In the genomic region with DNA sequence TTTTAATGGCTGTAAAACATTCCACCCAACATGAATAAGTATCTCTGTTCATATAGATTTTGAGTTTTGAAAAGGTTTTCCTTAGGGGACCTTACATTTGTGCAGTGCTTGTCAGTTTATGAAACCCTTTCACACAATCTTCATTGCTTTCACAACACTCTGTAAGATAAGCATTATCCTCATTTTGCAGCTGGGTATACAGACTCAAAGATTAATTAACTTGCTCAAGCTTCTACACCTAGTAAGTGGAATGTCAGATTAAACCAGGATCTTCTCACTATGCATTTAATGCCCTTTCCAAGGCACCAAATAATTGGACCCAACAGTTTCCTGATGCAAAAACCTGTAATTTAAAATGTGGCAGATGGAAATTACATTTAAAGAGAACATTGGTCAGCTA, we compare ENCODE assay signal across 1 cellular context.
A peak's percentile ranks its signal among the peaks of the same experiment; 100 is the strongest.
TF ChIP-seq lines count a peak whose summit lies in the region.

No MANE protein-coding gene starts in this region.

TF ChIP-seq in K562, 482 proteins besides CTCF, POLR2A, EP300 and RAD21 (continued from another document and continues in another):
- TF ChIP-seq POLR2H (tag; IDR thresholded peaks at IDR 0.05; ENCODE audit: low read depth) (peak; percentile 44; the same call in 1 of the 2 replicates), SMARCA5 (IDR thresholded peaks at IDR 0.05) (peak; percentile 8; the same call in 1 of the 2 replicates), HNRNPH1 (optimal IDR thresholded peaks at IDR 0.05; ENCODE audit: low read depth, low read length) (no peak), HDAC1 (IDR thresholded peaks at IDR 0.05) (peak in 1 of 2 experiments; percentile 53; a peak in 2 of 4 replicates), FOXM1 (IDR thresholded peaks at IDR 0.05; ENCODE audit: low read depth) (peak; percentile 80), FOXM1 (CRISPR knock-in tag; IDR thresholded peaks at IDR 0.05; ENCODE audit: low read depth) (no peak), NFIX (CRISPR knock-in tag; IDR thresholded peaks at IDR 0.05; ENCODE audit: low read depth) (no peak), ZNF3 (CRISPR knock-in tag; IDR thresholded peaks at IDR 0.05) (no peak), NCOR1 (IDR thresholded peaks at IDR 0.05) (peak; percentile 81), SMARCC2 (IDR thresholded peaks at IDR 0.05; ENCODE audit: low read depth) (peak; percentile 75), GATAD2A (IDR thresholded peaks at IDR 0.05) (0 out of 2 replicates have a peak, but pooled peaks have one; percentile 20), MTA2 (IDR thresholded peaks at IDR 0.05; ENCODE audit: low read depth) (peak; percentile 78), KLF16 (IDR thresholded peaks at IDR 0.05) (peak; percentile 80), RBM14 (IDR thresholded peaks at IDR 0.05; ENCODE audit: borderline replicate concordance, insufficient read depth, low read depth, low read length) (no peak), GABPA (tag; conservative IDR thresholded peaks at IDR 0.05; ENCODE audit: low read depth) (0 out of 2 replicates have a peak, but pooled peaks have one; percentile 4), POU5F1 (IDR thresholded peaks at IDR 0.05; ENCODE audit: borderline replicate concordance, low read depth, low read length, partially characterized antibody) (no peak), ZBTB7A (IDR thresholded peaks at IDR 0.05; ENCODE audit: borderline replicate concordance, control insufficient read depth, low read depth, low read length) (no peak), SMAD3 (CRISPR knock-in tag; conservative IDR thresholded peaks at IDR 0.05) (no peak), SMAD4 (CRISPR knock-in tag; conservative IDR thresholded peaks at IDR 0.05) (0 out of 2 replicates have a peak, but pooled peaks have one; percentile 45), TARDBP (IDR thresholded peaks at IDR 0.05) (no peak), DPF2 (IDR thresholded peaks at IDR 0.05) (peak; percentile 92), GATAD2B (IDR thresholded peaks at IDR 0.05; ENCODE audit: borderline replicate concordance) (peak; percentile 37; the same call in 1 of the 2 replicates), LEF1 (IDR thresholded peaks at IDR 0.05) (peak; percentile 75; the same call in 1 of the 2 replicates), NFIC (IDR thresholded peaks at IDR 0.05) (peak; percentile 50), FOXA3 (CRISPR knock-in tag; conservative IDR thresholded peaks at IDR 0.05 in 1 of 2, IDR thresholded peaks at IDR 0.05 in 1 of 2) (peak in 1 of 2 experiments; percentile 86; a peak in 2 of 4 replicates), TEAD4 (IDR thresholded peaks at IDR 0.05; ENCODE audit: low read length) (peak; percentile 94), TEAD4 (CRISPR knock-in tag; IDR thresholded peaks at IDR 0.05; ENCODE audit: borderline replicate concordance) (no peak), MEIS2 (IDR thresholded peaks at IDR 0.05; ENCODE audit: partially characterized antibody) (peak; percentile 91), MXI1 (IDR thresholded peaks at IDR 0.05; ENCODE audit: low read depth, low read length) (no peak), CREM (IDR thresholded peaks at IDR 0.05; ENCODE audit: low read depth) (no peak), SMARCA4 (IDR thresholded peaks at IDR 0.05) (peak; percentile 91), TSC22D4 (tag; IDR thresholded peaks at IDR 0.05) (no peak), KDM4B (IDR thresholded peaks at IDR 0.05; ENCODE audit: borderline replicate concordance in 2 of 2, low read depth in 1 of 2) (no peak), NR1H2 (CRISPR knock-in tag; IDR thresholded peaks at IDR 0.05) (no peak), RCOR1 (IDR thresholded peaks at IDR 0.05; ENCODE audit: borderline replicate concordance in 1 of 2, low read depth in 2 of 2, low read length in 2 of 2) (peak in 1 of 2 experiments; percentile 97; a peak in 2 of 4 replicates), KDM1A (IDR thresholded peaks at IDR 0.05) (peak; percentile 80 to 87), POLR2AphosphoS5 (IDR thresholded peaks at IDR 0.05; ENCODE audit: control insufficient read depth, insufficient read depth, low read depth, low read length) (peak; percentile 60; the same call in 1 of the 2 replicates)
- TF ChIP-seq, protein P1, sequence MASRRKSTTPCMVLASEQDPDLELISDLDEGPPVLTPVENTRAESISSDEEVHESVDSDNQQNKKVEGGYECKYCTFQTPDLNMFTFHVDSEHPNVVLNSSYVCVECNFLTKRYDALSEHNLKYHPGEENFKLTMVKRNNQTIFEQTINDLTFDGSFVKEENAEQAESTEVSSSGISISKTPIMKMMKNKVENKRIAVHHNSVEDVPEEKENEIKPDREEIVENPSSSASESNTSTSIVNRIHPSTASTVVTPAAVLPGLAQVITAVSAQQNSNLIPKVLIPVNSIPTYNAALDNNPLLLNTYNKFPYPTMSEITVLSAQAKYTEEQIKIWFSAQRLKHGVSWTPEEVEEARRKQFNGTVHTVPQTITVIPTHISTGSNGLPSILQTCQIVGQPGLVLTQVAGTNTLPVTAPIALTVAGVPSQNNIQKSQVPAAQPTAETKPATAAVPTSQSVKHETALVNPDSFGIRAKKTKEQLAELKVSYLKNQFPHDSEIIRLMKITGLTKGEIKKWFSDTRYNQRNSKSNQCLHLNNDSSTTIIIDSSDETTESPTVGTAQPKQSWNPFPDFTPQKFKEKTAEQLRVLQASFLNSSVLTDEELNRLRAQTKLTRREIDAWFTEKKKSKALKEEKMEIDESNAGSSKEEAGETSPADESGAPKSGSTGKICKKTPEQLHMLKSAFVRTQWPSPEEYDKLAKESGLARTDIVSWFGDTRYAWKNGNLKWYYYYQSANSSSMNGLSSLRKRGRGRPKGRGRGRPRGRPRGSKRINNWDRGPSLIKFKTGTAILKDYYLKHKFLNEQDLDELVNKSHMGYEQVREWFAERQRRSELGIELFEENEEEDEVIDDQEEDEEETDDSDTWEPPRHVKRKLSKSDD (conservative IDR thresholded peaks at IDR 0.05; ENCODE audit: low read length): no peak
- TF ChIP-seq, protein P2, sequence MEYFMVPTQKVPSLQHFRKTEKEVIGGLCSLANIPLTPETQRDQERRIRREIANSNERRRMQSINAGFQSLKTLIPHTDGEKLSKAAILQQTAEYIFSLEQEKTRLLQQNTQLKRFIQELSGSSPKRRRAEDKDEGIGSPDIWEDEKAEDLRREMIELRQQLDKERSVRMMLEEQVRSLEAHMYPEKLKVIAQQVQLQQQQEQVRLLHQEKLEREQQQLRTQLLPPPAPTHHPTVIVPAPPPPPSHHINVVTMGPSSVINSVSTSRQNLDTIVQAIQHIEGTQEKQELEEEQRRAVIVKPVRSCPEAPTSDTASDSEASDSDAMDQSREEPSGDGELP (CRISPR knock-in tag; IDR thresholded peaks at IDR 0.05; ENCODE audit: borderline replicate concordance): no peak
- TF ChIP-seq, protein P3, sequence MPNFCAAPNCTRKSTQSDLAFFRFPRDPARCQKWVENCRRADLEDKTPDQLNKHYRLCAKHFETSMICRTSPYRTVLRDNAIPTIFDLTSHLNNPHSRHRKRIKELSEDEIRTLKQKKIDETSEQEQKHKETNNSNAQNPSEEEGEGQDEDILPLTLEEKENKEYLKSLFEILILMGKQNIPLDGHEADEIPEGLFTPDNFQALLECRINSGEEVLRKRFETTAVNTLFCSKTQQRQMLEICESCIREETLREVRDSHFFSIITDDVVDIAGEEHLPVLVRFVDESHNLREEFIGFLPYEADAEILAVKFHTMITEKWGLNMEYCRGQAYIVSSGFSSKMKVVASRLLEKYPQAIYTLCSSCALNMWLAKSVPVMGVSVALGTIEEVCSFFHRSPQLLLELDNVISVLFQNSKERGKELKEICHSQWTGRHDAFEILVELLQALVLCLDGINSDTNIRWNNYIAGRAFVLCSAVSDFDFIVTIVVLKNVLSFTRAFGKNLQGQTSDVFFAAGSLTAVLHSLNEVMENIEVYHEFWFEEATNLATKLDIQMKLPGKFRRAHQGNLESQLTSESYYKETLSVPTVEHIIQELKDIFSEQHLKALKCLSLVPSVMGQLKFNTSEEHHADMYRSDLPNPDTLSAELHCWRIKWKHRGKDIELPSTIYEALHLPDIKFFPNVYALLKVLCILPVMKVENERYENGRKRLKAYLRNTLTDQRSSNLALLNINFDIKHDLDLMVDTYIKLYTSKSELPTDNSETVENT (CRISPR knock-in tag; IDR thresholded peaks at IDR 0.05): no peak
- TF ChIP-seq, protein P4, sequence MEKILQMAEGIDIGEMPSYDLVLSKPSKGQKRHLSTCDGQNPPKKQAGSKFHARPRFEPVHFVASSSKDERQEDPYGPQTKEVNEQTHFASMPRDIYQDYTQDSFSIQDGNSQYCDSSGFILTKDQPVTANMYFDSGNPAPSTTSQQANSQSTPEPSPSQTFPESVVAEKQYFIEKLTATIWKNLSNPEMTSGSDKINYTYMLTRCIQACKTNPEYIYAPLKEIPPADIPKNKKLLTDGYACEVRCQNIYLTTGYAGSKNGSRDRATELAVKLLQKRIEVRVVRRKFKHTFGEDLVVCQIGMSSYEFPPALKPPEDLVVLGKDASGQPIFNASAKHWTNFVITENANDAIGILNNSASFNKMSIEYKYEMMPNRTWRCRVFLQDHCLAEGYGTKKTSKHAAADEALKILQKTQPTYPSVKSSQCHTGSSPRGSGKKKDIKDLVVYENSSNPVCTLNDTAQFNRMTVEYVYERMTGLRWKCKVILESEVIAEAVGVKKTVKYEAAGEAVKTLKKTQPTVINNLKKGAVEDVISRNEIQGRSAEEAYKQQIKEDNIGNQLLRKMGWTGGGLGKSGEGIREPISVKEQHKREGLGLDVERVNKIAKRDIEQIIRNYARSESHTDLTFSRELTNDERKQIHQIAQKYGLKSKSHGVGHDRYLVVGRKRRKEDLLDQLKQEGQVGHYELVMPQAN (IDR thresholded peaks at IDR 0.05; ENCODE audit: borderline replicate concordance): no peak
- TF ChIP-seq, protein P5, sequence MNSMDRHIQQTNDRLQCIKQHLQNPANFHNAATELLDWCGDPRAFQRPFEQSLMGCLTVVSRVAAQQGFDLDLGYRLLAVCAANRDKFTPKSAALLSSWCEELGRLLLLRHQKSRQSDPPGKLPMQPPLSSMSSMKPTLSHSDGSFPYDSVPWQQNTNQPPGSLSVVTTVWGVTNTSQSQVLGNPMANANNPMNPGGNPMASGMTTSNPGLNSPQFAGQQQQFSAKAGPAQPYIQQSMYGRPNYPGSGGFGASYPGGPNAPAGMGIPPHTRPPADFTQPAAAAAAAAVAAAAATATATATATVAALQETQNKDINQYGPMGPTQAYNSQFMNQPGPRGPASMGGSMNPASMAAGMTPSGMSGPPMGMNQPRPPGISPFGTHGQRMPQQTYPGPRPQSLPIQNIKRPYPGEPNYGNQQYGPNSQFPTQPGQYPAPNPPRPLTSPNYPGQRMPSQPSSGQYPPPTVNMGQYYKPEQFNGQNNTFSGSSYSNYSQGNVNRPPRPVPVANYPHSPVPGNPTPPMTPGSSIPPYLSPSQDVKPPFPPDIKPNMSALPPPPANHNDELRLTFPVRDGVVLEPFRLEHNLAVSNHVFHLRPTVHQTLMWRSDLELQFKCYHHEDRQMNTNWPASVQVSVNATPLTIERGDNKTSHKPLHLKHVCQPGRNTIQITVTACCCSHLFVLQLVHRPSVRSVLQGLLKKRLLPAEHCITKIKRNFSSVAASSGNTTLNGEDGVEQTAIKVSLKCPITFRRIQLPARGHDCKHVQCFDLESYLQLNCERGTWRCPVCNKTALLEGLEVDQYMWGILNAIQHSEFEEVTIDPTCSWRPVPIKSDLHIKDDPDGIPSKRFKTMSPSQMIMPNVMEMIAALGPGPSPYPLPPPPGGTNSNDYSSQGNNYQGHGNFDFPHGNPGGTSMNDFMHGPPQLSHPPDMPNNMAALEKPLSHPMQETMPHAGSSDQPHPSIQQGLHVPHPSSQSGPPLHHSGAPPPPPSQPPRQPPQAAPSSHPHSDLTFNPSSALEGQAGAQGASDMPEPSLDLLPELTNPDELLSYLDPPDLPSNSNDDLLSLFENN (IDR thresholded peaks at IDR 0.05; ENCODE audit: low read depth in 2 of 2, low read length in 2 of 2): peak in 1 of 2 experiments; percentile 49; a peak in 1 of 4 replicates
- TF ChIP-seq, protein P6, sequence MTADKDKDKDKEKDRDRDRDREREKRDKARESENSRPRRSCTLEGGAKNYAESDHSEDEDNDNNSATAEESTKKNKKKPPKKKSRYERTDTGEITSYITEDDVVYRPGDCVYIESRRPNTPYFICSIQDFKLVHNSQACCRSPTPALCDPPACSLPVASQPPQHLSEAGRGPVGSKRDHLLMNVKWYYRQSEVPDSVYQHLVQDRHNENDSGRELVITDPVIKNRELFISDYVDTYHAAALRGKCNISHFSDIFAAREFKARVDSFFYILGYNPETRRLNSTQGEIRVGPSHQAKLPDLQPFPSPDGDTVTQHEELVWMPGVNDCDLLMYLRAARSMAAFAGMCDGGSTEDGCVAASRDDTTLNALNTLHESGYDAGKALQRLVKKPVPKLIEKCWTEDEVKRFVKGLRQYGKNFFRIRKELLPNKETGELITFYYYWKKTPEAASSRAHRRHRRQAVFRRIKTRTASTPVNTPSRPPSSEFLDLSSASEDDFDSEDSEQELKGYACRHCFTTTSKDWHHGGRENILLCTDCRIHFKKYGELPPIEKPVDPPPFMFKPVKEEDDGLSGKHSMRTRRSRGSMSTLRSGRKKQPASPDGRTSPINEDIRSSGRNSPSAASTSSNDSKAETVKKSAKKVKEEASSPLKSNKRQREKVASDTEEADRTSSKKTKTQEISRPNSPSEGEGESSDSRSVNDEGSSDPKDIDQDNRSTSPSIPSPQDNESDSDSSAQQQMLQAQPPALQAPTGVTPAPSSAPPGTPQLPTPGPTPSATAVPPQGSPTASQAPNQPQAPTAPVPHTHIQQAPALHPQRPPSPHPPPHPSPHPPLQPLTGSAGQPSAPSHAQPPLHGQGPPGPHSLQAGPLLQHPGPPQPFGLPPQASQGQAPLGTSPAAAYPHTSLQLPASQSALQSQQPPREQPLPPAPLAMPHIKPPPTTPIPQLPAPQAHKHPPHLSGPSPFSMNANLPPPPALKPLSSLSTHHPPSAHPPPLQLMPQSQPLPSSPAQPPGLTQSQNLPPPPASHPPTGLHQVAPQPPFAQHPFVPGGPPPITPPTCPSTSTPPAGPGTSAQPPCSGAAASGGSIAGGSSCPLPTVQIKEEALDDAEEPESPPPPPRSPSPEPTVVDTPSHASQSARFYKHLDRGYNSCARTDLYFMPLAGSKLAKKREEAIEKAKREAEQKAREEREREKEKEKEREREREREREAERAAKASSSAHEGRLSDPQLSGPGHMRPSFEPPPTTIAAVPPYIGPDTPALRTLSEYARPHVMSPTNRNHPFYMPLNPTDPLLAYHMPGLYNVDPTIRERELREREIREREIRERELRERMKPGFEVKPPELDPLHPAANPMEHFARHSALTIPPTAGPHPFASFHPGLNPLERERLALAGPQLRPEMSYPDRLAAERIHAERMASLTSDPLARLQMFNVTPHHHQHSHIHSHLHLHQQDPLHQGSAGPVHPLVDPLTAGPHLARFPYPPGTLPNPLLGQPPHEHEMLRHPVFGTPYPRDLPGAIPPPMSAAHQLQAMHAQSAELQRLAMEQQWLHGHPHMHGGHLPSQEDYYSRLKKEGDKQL (CRISPR knock-in tag; IDR thresholded peaks at IDR 0.05; ENCODE audit: borderline replicate concordance): no peak
- TF ChIP-seq, protein P7, sequence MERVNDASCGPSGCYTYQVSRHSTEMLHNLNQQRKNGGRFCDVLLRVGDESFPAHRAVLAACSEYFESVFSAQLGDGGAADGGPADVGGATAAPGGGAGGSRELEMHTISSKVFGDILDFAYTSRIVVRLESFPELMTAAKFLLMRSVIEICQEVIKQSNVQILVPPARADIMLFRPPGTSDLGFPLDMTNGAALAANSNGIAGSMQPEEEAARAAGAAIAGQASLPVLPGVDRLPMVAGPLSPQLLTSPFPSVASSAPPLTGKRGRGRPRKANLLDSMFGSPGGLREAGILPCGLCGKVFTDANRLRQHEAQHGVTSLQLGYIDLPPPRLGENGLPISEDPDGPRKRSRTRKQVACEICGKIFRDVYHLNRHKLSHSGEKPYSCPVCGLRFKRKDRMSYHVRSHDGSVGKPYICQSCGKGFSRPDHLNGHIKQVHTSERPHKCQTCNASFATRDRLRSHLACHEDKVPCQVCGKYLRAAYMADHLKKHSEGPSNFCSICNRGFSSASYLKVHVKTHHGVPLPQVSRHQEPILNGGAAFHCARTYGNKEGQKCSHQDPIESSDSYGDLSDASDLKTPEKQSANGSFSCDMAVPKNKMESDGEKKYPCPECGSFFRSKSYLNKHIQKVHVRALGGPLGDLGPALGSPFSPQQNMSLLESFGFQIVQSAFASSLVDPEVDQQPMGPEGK (CRISPR knock-in tag; IDR thresholded peaks at IDR 0.05; ENCODE audit: borderline replicate concordance): no peak
